ENCODE assay signal across 36 cellular contexts in the genomic region with DNA sequence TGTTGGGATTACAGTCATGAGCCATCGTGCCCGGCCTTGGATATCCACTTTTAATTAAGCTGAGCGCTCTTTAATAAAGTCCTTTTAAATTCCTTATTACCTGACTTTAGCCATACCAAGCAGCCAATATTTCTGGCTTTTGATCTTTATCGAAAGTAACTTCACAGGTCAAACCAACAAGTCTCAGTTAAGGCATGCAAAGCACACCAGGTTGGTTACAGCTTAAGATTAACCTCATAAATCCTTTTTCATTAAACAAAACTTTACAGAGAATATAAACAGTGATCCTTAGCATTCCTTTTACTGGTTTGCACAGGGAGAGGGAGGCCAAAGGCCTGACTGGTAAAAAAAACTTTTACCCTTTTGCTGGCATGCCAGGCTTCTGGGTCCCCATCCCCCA. TPM values are rescaled to one million over a fixed set of nuclear protein-coding genes. Genes with fewer than 3 reads are reported as not detected.
"Had no signal": no experiment of that assay in that cellular context is flagged by ENCODE, and none has a peak within 500 bp of the region (broad histone marks: within the 10 kb centered on the region; RNA-seq: fewer than 3 reads in every experiment).

No MANE protein-coding gene starts in this region.

- H3K27ac ChIP-seq: adrenal gland, body of pancreas, brain microvascular endothelial cell, breast epithelium had no signal

- ATAC-seq: activated CD8-positive, alpha-beta T cell treated with anti-CD3 and anti-CD28 coated beads for 36 hours; activated naive CD4-positive, alpha-beta T cell treated with anti-CD3 and anti-CD28 coated beads, Interleukin-2, amount 50 U/mL, for 72 hours; activated T-cell treated with anti-CD3 and anti-CD28 coated beads, Interleukin-2, amount 50 U/mL, for 4 hours; activated T-cell treated with anti-CD3 and anti-CD28 coated beads, Interleukin-2, amount 50 U/mL, for 72 hours; activated T-helper 17 cell treated with anti-CD3 and anti-CD28 coated beads, Interleukin-2, amount 50 U/mL, for 72 hours; body of pancreas had no signal

- H3K4me1 ChIP-seq: adrenal gland, body of pancreas, breast epithelium had no signal

- H3K9me3 ChIP-seq: adrenal gland had no signal

- H3K36me3 ChIP-seq: adrenal gland, brain microvascular endothelial cell, breast epithelium had no signal

- H3K4me3 ChIP-seq: adrenal gland, body of pancreas, breast epithelium had no signal

- H3K27me3 ChIP-seq: adrenal gland, body of pancreas, brain microvascular endothelial cell, breast epithelium had no signal

- DNase-seq: activated B cell treated with CpG ODN at 0.5 μM for 24 hours; activated CD4-positive, alpha-beta memory T cell treated with anti-CD3 and anti-CD28 coated beads for 36 hours; activated CD4-positive, alpha-beta T cell treated with anti-CD3 and anti-CD28 coated beads for 4 hours; activated CD4-positive, alpha-beta T cell treated with anti-CD3 and anti-CD28 coated beads, Interleukin-2, amount 10 ng/mL, durations not matched to agents 24 days and 14 days; activated CD4-positive, alpha-beta T cell treated with anti-CD3 and anti-CD28 coated beads, Interleukin-2, amount 50 U/mL, for 1 hour; activated CD4-positive, alpha-beta T cell treated with anti-CD3 and anti-CD28 coated beads, Interleukin-2, amount 50 U/mL, for 4 hours; activated CD4-positive, CD25-positive, alpha-beta regulatory T cell treated with anti-CD3 and anti-CD28 coated beads, Interleukin-2, amount 50 U/mL, for 72 hours; activated CD8-positive, alpha-beta memory T cell treated with anti-CD3 and anti-CD28 coated beads, Interleukin-2, amount 50 U/mL, for 4 hours; activated CD8-positive, alpha-beta T cell treated with anti-CD3 and anti-CD28 coated beads for 36 hours; activated effector memory CD4-positive, alpha-beta T cell treated with anti-CD3 and anti-CD28 coated beads, Interleukin-2, amount 50 U/mL, for 16 hours; activated gamma-delta T cell treated with Interleukin-2 at 50 U/mL for 16 hours; activated naive CD4-positive, alpha-beta T cell; activated naive CD4-positive, alpha-beta T cell treated with anti-CD3 and anti-CD28 coated beads for 36 hours; activated naive CD4-positive, alpha-beta T cell treated with anti-CD3 and anti-CD28 coated beads, Interleukin-2, amount 50 U/mL, for 16 hours; activated naive CD8-positive, alpha-beta T cell treated with anti-CD3 and anti-CD28 coated beads for 36 hours; activated T-cell treated with anti-CD3 and anti-CD28 coated beads for 4 hours; activated T-cell treated with anti-CD3 and anti-CD28 coated beads, Interleukin-2, amount 50 U/mL, for 1 hour; activated T-cell treated with anti-CD3 and anti-CD28 coated beads, Interleukin-2, amount 50 U/mL, for 4 hours; activated T-cell treated with anti-CD3 and anti-CD28 coated beads, Interleukin-2, amount 50 U/mL, for 72 hours; adrenal gland; amniotic stem cell; aorta; body of pancreas; brain microvascular endothelial cell; central memory CD4-positive, alpha-beta T cell; T-helper 1 cell; T-helper 2 cell; T-helper 9 cell had no signal

RNA-seq across cellular contexts. Expression of a gene that starts 47.9 kb away (rescaled TPM):
- total RNA-seq: activated B cell treated with CpG ODN at 0.5 μM for 24 hours; activated CD4-positive, alpha-beta memory T cell treated with anti-CD3 and anti-CD28 coated beads for 36 hours; activated CD4-positive, alpha-beta T cell treated with anti-CD3 and anti-CD28 coated beads, Interleukin-2, amount 10 ng/mL, durations not matched to agents 24 days and 14 days; activated CD8-positive, alpha-beta memory T cell treated with anti-CD3 and anti-CD28 coated beads for 36 hours; activated CD8-positive, alpha-beta T cell treated with anti-CD3 and anti-CD28 coated beads for 36 hours; activated naive CD4-positive, alpha-beta T cell treated with anti-CD3 and anti-CD28 coated beads for 36 hours; activated naive CD4-positive, alpha-beta T cell treated with anti-CD3 and anti-CD28 coated beads, Interleukin-2, amount 50 U/mL, for 72 hours; activated naive CD8-positive, alpha-beta T cell treated with anti-CD3 and anti-CD28 coated beads for 36 hours; activated T-cell treated with anti-CD3 and anti-CD28 coated beads, Interleukin-2, amount 50 U/mL, for 72 hours; activated T-helper 1 cell treated with anti-CD3 and anti-CD28 coated beads, Interleukin-12 subunit alpha, Interleukin-12 subunit beta, Interleukin-2, Interleukin-4 antibody, amounts not matched to agents 30 ng/mL and 10 ng/mL and 1 ng/mL, durations not matched to agents 14 hours and 24 hours and 36 hours; activated T-helper 17 cell treated with anti-CD3 and anti-CD28 coated beads, Interleukin-2, amount 50 U/mL, for 72 hours; aorta; astrocyte; body of pancreas; breast epithelium; cardiac septum; cerebellum had no signal

RNA-seq across cellular contexts. Expression of a gene that starts 55.5 kb away (rescaled TPM):
- total RNA-seq: activated B cell treated with CpG ODN at 0.5 μM for 24 hours; activated CD4-positive, alpha-beta memory T cell treated with anti-CD3 and anti-CD28 coated beads for 36 hours; activated CD4-positive, alpha-beta T cell treated with anti-CD3 and anti-CD28 coated beads, Interleukin-2, amount 10 ng/mL, durations not matched to agents 24 days and 14 days; activated CD8-positive, alpha-beta memory T cell treated with anti-CD3 and anti-CD28 coated beads for 36 hours; activated naive CD4-positive, alpha-beta T cell treated with anti-CD3 and anti-CD28 coated beads for 36 hours; activated naive CD4-positive, alpha-beta T cell treated with anti-CD3 and anti-CD28 coated beads, Interleukin-2, amount 50 U/mL, for 72 hours; activated T-cell treated with anti-CD3 and anti-CD28 coated beads, Interleukin-2, amount 50 U/mL, for 4 hours; activated T-helper 1 cell treated with anti-CD3 and anti-CD28 coated beads, Interleukin-12 subunit alpha, Interleukin-12 subunit beta, Interleukin-2, Interleukin-4 antibody, amounts not matched to agents 30 ng/mL and 10 ng/mL and 1 ng/mL, durations not matched to agents 14 hours and 24 hours and 36 hours; activated T-helper 17 cell treated with anti-CD3 and anti-CD28 coated beads, Interleukin-2, amount 50 U/mL, for 72 hours had no signal
